ENCODE assay signal across 20 cellular contexts in the genomic region with DNA sequence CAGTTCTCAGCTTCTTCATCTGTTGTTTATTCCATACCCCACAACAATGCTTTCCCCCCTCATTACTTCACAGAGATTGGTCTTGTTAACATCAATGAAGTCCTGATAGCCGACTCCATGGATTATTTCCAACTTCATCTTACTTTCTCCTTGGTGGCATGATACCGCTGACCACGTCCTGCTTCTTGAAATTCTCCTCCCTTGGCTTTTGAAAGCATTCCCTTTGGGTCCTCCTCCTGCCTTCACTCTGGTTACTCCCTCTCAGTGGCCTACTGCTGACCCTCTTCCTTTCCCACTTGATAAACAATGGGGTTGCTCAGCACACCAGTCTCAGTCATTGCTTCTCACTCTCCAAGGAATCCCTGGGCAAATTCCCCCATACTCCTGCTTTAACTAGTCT.
A peak's percentile ranks its signal among the peaks of the same experiment; 100 is the strongest.
DNase-seq lines count a peak whose midpoint lies in the region; ATAC-seq and TF ChIP-seq lines count a peak whose summit lies in the region.
"Had no signal": no experiment of that assay in that cellular context is flagged by ENCODE, and none has a peak within 500 bp of the region (broad histone marks: within the 10 kb centered on the region; RNA-seq: fewer than 3 reads in every experiment).

No MANE protein-coding gene starts in this region.

- intact Hi-C loops in esophagus muscularis mucosa (cut with DNase I) (no loop called here), dorsolateral prefrontal cortex (cut with DNase I) (no loop called here)

- no peak overlapping the region for H3K4me3 ChIP-seq in esophagus muscularis mucosa
- no peak overlapping the region for H3K4me3 ChIP-seq in H7 (ENCODE audit: insufficient read depth, low read depth, low read length)
- no peak overlapping the region for H3K4me3 ChIP-seq in dorsolateral prefrontal cortex
- H3K4me3 ChIP-seq: BLaER1 treated with 17β-estradiol and CSF1 and Interleukin-3, amounts not matched to agents 10 nM and 100 nM; GM23248 had no signal

- H3K4me1 ChIP-seq in esophagus muscularis mucosa: no peaks in the 10 kb centered on the region

- peaks cover 34% of the 10 kb centered on the region for H3K4me1 Mint-ChIP-seq in stimulated activated memory B cell treated with anti-CD40 and anti-IgM and Interleukin-4, amounts not matched to agents 10 μg/mL and 1 μg/mL and 100 μg/mL, for 72 hours
- H3K4me1 Mint-ChIP-seq: CD14-positive monocyte; CD8-positive, alpha-beta memory T cell had no signal

- H3K9me3 Mint-ChIP-seq in stimulated activated memory B cell treated with anti-CD40 and anti-IgM and Interleukin-4, amounts not matched to agents 10 μg/mL and 1 μg/mL and 100 μg/mL, for 72 hours: no peaks in the 10 kb centered on the region
- H3K9me3 Mint-ChIP-seq: CD4-positive, alpha-beta T cell; CD8-positive, alpha-beta memory T cell had no signal

- TF ChIP-seq CTCF in AG09319 (IDR thresholded peaks at IDR 0.05; ENCODE audit: low read depth, low read length) (no peak), esophagus muscularis mucosa (IDR thresholded peaks at IDR 0.05) (no peak), dorsolateral prefrontal cortex (IDR thresholded peaks at IDR 0.05 in 54 of 56, conservative IDR thresholded peaks at IDR 0.05 in 2 of 56; ENCODE audit: low read depth in 1 of 56, partially characterized antibody in 56 of 56) (no peak)

- H3K27ac Mint-ChIP-seq in stimulated activated memory B cell treated with anti-CD40 and anti-IgM and Interleukin-4, amounts not matched to agents 10 μg/mL and 1 μg/mL and 100 μg/mL, for 72 hours: peak overlapping the region; percentile 60
- H3K27ac Mint-ChIP-seq: CD14-positive monocyte; CD4-positive, alpha-beta T cell; CD8-positive, alpha-beta memory T cell; H9 had no signal

- H3K27me3 Mint-ChIP-seq in stimulated activated memory B cell treated with anti-CD40 and anti-IgM and Interleukin-4, amounts not matched to agents 10 μg/mL and 1 μg/mL and 100 μg/mL, for 72 hours: no peaks in the 10 kb centered on the region
- H3K27me3 Mint-ChIP-seq: CD4-positive, alpha-beta T cell had no signal

- no peaks in the 10 kb centered on the region for H3K9me3 ChIP-seq in esophagus muscularis mucosa
- H3K9me3 ChIP-seq: BE2C; BLaER1 treated with 17β-estradiol and CSF1 and Interleukin-3, amounts not matched to agents 10 nM and 100 nM had no signal

- no peak overlapping the region for H3K27ac ChIP-seq in esophagus muscularis mucosa (replicated peaks in 1 of 4)
- H3K27ac ChIP-seq in dorsolateral prefrontal cortex: no peak overlapping the region
- H3K27ac ChIP-seq: 22Rv1; BLaER1 treated with 17β-estradiol and CSF1 and Interleukin-3, amounts not matched to agents 10 nM and 100 nM; GM23248 had no signal

- DNase-seq in AG09319 (ENCODE audit: extremely low read depth, low read depth) (peak; percentile 73), M059J (ENCODE audit: low read depth) (peak; percentile 20), esophagus muscularis mucosa (ENCODE audit: extremely low spot score) (peak; percentile 74), putamen (ENCODE audit: low spot score) (no peak), H7 (no peak), dorsolateral prefrontal cortex (no peak)
- no peak for DNase-seq in effector CD8-positive, alpha-beta T cell (lab: John Stamatoyannopoulos, UW)
- DNase-seq: AML-193; BE2C; CD4-positive, alpha-beta T cell; CD8-positive, alpha-beta memory T cell; DMS 273 treated with DMSO at 0.1 percent for 48 hours; DMS79; GM23248; H9 had no signal

- ATAC-seq in stimulated activated memory B cell treated with anti-CD40 and anti-IgM and Interleukin-4, amounts not matched to agents 10 μg/mL and 1 μg/mL and 100 μg/mL, for 72 hours: no peak
- ATAC-seq: HCT116 had no signal

- 90% methylated on average over 3 of the region's 3 CpGs for WGBS in esophagus muscularis mucosa

- TF ChIP-seq EP300 in esophagus muscularis mucosa (IDR thresholded peaks at IDR 0.05): no peak

- H3K27me3 ChIP-seq in esophagus muscularis mucosa (no peaks in the 10 kb centered on the region), H7 (ENCODE audit: control insufficient read depth, insufficient read depth, low read length) (no peaks in the 10 kb centered on the region), dorsolateral prefrontal cortex (no peaks in the 10 kb centered on the region)
- H3K27me3 ChIP-seq: BE2C; BLaER1 treated with 17β-estradiol and CSF1 and Interleukin-3, amounts not matched to agents 10 nM and 100 nM had no signal

- H3K36me3 ChIP-seq in esophagus muscularis mucosa (no peaks in the 10 kb centered on the region), H7 (replicated peaks; ENCODE audit: control insufficient read depth, insufficient read depth, low read length) (no peaks in the 10 kb centered on the region)
- H3K36me3 ChIP-seq: BE2C; BLaER1 treated with 17β-estradiol and CSF1 and Interleukin-3, amounts not matched to agents 10 nM and 100 nM had no signal

- no peak for TF ChIP-seq POLR2A in esophagus muscularis mucosa (IDR thresholded peaks at IDR 0.05; ENCODE audit: low read depth)

- H3K4me3 Mint-ChIP-seq in stimulated activated memory B cell treated with anti-CD40 and anti-IgM and Interleukin-4, amounts not matched to agents 10 μg/mL and 1 μg/mL and 100 μg/mL, for 72 hours: no peak overlapping the region
- H3K4me3 Mint-ChIP-seq: CD14-positive monocyte; CD4-positive, alpha-beta T cell; CD8-positive, alpha-beta memory T cell; H9 had no signal

- H3K36me3 Mint-ChIP-seq in stimulated activated memory B cell treated with anti-CD40 and anti-IgM and Interleukin-4, amounts not matched to agents 10 μg/mL and 1 μg/mL and 100 μg/mL, for 72 hours: no peaks in the 10 kb centered on the region
- H3K36me3 Mint-ChIP-seq: CD14-positive monocyte; CD8-positive, alpha-beta memory T cell had no signal

Comparison
In these comparisons a context has a peak if more than half of its experiments do, and no peak if none do; other contexts are left out.
1. DNase-seq: peak in AG09319 (single experiment), M059J (single experiment) and esophagus muscularis mucosa (single experiment); none in putamen (single experiment), H7 (single experiment), effector CD8-positive, alpha-beta T cell (single experiment) and dorsolateral prefrontal cortex (0 of 10).